In genomic region chr3:112811150-112811884, GRCh38 we compare ENCODE assay signal across 13 cellular contexts. TPM values are rescaled to one million over a fixed set of nuclear protein-coding genes. Genes with fewer than 3 reads are reported as not detected.
DNase-seq lines count a peak whose midpoint lies in the region; ATAC-seq and TF ChIP-seq lines count a peak whose summit lies in the region.
"Had no signal": no experiment of that assay in that cellular context is flagged by ENCODE, and none has a peak within 500 bp of the region (broad histone marks: within the 10 kb centered on the region; RNA-seq: fewer than 3 reads in every experiment).

No MANE protein-coding gene starts in this region.

- DNase-seq in AG10803 (ENCODE audit: low read depth) (peak; percentile 98), SK-N-DZ (ENCODE audit: low spot score) (peak; percentile 6), retinal pigment epithelial cell (ENCODE audit: low read depth) (peak; percentile 17), activated gamma-delta T cell (lab: John Stamatoyannopoulos, UW) (no peak), NOMO-1 treated with dmso at 0.1 percent for 144 hours (lab: John Stamatoyannopoulos, UW; ENCODE audit: unreplicated experiment) (no peak), head of caudate nucleus (no peak)
- DNase-seq: CD8-positive, alpha-beta T cell; effector memory CD4-positive, alpha-beta T cell; NCI-H2029 treated with DMSO at 0.1 percent for 48 hours had no signal

- no peaks in the 10 kb centered on the region for H3K36me3 ChIP-seq in gastroesophageal sphincter
- H3K36me3 ChIP-seq: SJSA1 had no signal

- H3K4me3 ChIP-seq in AG10803 (ENCODE audit: low read length) (no peak overlapping the region), gastroesophageal sphincter (no peak overlapping the region), retinal pigment epithelial cell (ENCODE audit: low read length) (no peak overlapping the region)
- H3K4me3 ChIP-seq: SJSA1 had no signal

- intact Hi-C loops in head of caudate nucleus (cut with DNase I), result loop anchor here (5.0 kb wide), 1 partner anchor 174 kb away; no protein-coding TSS in a partner anchor

- peak overlapping the region in 3 of 4 donors; percentile 69 to 73 (median 72) for H3K27ac ChIP-seq in gastroesophageal sphincter
- H3K27ac ChIP-seq: SJSA1 had no signal

- no peaks in the 10 kb centered on the region for H3K27me3 ChIP-seq in gastroesophageal sphincter
- H3K27me3 ChIP-seq: SJSA1 had no signal

- no peak for TF ChIP-seq EP300 in gastroesophageal sphincter (IDR thresholded peaks at IDR 0.05)

- H3K4me1 ChIP-seq in gastroesophageal sphincter, result peaks cover 3 to 28% (median 4%) of the 10 kb centered on the region in 3 donors

- no peaks in the 10 kb centered on the region for H3K9me3 ChIP-seq in gastroesophageal sphincter
- H3K9me3 ChIP-seq: SJSA1 had no signal

- TF ChIP-seq CTCF in AG10803 (conservative IDR thresholded peaks at IDR 0.05; ENCODE audit: low read length) (no peak), gastroesophageal sphincter (IDR thresholded peaks at IDR 0.05) (no peak), retinal pigment epithelial cell (conservative IDR thresholded peaks at IDR 0.05; ENCODE audit: low read depth, low read length) (no peak)

- ATAC-seq in gastroesophageal sphincter (peak; percentile 86), GM18505 (IDR thresholded peaks at IDR 0.05; ENCODE audit: unreplicated experiment) (no peak)
- ATAC-seq: CD8-positive, alpha-beta T cell had no signal

- 31 to 40% methylated on average over 2 to 3 of the region's 3 CpGs for WGBS in gastroesophageal sphincter (ENCODE audit: low coverage in 1 of 2), 2 donors

- TF ChIP-seq POLR2A in gastroesophageal sphincter (IDR thresholded peaks at IDR 0.05) (no peak), GM18505 (IDR thresholded peaks at IDR 0.05; ENCODE audit: borderline replicate concordance, extremely low read depth, insufficient read depth, insufficient read length) (no peak)

RNA-seq across cellular contexts. Expression of gene CD200R1L, which starts 35.3 kb away (rescaled TPM):
- not detected in 2 replicates for polyA plus RNA-seq in SK-N-DZ (2014; cell fraction: cytosol; rRNA removed)
- not detected in 2 replicates for polyA plus RNA-seq in SK-N-DZ (2014; cell fraction: nucleus; rRNA removed)
- not detected for total RNA-seq in gastroesophageal sphincter
- total RNA-seq: CD8-positive, alpha-beta T cell; lung microvascular endothelial cell; SJSA1 had no signal

Comparison
In these comparisons a context has a peak if more than half of its experiments do, and no peak if none do; other contexts are left out.
1. DNase-seq: peak in AG10803 (single experiment), SK-N-DZ (single experiment) and retinal pigment epithelial cell (single experiment); none in activated gamma-delta T cell (single experiment), NOMO-1 treated with dmso at 0.1 percent for 144 hours (single experiment) and head of caudate nucleus (0 of 42).